In the genomic region with DNA sequence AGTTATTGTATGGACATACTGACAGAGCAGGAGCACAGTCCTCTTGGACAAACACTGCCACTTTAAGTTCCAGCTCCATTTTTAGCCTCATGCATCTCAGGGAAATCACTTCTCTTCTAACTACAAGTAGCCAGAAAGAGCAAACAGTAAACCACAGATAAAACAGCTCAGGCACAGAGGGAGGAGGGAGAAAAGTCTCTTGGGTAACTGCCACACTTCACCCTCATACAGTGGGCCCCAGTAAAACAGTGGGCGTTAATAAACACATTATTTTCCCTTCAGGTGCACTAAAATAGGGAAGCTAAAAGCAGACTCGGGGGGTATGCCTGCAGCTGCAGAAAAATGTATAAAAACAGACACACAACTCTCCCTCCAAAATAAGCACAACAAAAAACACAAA, we compare ENCODE assay signal across 21 cellular contexts. TPM values are rescaled to one million over a fixed set of nuclear protein-coding genes. Genes with fewer than 3 reads are reported as not detected.
"Had no signal": no experiment of that assay in that cellular context is flagged by ENCODE, and none has a peak within 500 bp of the region (broad histone marks: within the 10 kb centered on the region; RNA-seq: fewer than 3 reads in every experiment).

No MANE protein-coding gene starts in this region.

- H3K36me3 ChIP-seq: esophagus squamous epithelium, tibial nerve, vagina had no signal

- DNase-seq: activated CD8-positive, alpha-beta memory T cell treated with anti-CD3 and anti-CD28 coated beads for 24 hours; activated CD8-positive, alpha-beta memory T cell treated with anti-CD3 and anti-CD28 coated beads, Interleukin-2, amount 50 U/mL, for 48 hours; activated gamma-delta T cell; activated T-cell treated with anti-CD3 and anti-CD28 coated beads, Interleukin-2, amount 50 U/mL, for 48 hours; dermis blood vessel endothelial cell; effector memory CD4-positive, alpha-beta T cell; esophagus squamous epithelium; immature natural killer cell; mesendoderm; naive thymus-derived CD8-positive, alpha-beta T cell; posterior cingulate gyrus; retina; stimulated activated CD4-positive, alpha-beta T cell treated with anti-CD3 and anti-CD28 coated beads, Interleukin-2, amount 100 ng/mL, for 24 hours; T-cell; T1000 had no signal

- ATAC-seq: activated CD4-positive, CD25-positive, alpha-beta regulatory T cell treated with anti-CD3 and anti-CD28 coated beads, Interleukin-2, amount 50 U/mL, for 24 hours; naive thymus-derived CD8-positive, alpha-beta T cell; T-cell had no signal

- H3K4me1 ChIP-seq: esophagus squamous epithelium, tibial nerve, vagina had no signal

- H3K27ac ChIP-seq: esophagus squamous epithelium, tibial nerve, vagina had no signal

- H3K27me3 Mint-ChIP-seq: activated naive CD4-positive, alpha-beta T cell treated with anti-CD3 and anti-CD28 coated beads, Interleukin-2, amount 50 U/mL, for 24 hours; naive thymus-derived CD8-positive, alpha-beta T cell; T-cell had no signal

- H3K9me3 ChIP-seq: esophagus squamous epithelium, tibial nerve, vagina had no signal

- H3K27ac Mint-ChIP-seq: activated naive CD4-positive, alpha-beta T cell treated with anti-CD3 and anti-CD28 coated beads, Interleukin-2, amount 50 U/mL, for 24 hours; stimulated activated naive CD8-positive, alpha-beta T cell treated with anti-CD3 and anti-CD28 coated beads, Interleukin-15, Interleukin-2, amounts not matched to agents 100 ng/mL and 50 ng/mL, for 24 hours; T-cell had no signal

- H3K4me3 ChIP-seq: esophagus squamous epithelium, tibial nerve, vagina had no signal

- H3K4me3 Mint-ChIP-seq: activated naive CD4-positive, alpha-beta T cell treated with anti-CD3 and anti-CD28 coated beads, Interleukin-2, amount 50 U/mL, for 24 hours; immature natural killer cell; naive thymus-derived CD8-positive, alpha-beta T cell; stimulated activated naive CD8-positive, alpha-beta T cell treated with anti-CD3 and anti-CD28 coated beads, Interleukin-15, Interleukin-2, amounts not matched to agents 100 ng/mL and 50 ng/mL, for 24 hours; T-cell had no signal

- H3K27me3 ChIP-seq: tibial nerve, vagina had no signal

- H3K9me3 Mint-ChIP-seq: activated naive CD4-positive, alpha-beta T cell treated with anti-CD3 and anti-CD28 coated beads, Interleukin-2, amount 50 U/mL, for 24 hours; immature natural killer cell; naive thymus-derived CD8-positive, alpha-beta T cell; stimulated activated naive CD8-positive, alpha-beta T cell treated with anti-CD3 and anti-CD28 coated beads, Interleukin-15, Interleukin-2, amounts not matched to agents 100 ng/mL and 50 ng/mL, for 24 hours; T-cell had no signal

- H3K36me3 Mint-ChIP-seq: immature natural killer cell, T-cell had no signal

RNA-seq across cellular contexts. Expression of a gene that starts 21.6 kb away (rescaled TPM):
- total RNA-seq: chondrocyte had no signal
